Comparison of ENCODE assay signal across 1 cellular context in the genomic region with DNA sequence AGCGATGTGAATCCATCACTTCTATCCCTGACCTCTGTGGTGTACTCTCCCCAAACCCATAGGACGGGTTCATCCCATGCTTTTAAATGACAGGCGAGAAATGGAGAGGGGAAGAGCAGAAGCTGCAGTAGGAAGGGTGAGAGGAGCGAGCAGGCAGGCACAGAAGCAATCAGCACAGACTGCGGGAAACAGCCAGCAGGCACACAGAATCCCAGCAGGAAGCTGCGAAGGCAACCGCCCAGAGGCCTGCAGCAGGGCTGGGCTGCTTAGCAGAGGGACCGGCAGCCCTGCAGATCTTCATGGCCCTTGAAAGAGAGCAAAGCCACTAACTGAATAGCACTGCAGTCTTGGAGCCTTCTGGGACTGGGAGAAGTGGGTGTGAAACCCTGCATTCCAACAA.
TF ChIP-seq lines count a peak whose summit lies in the region.

No MANE protein-coding gene starts in this region.

TF ChIP-seq in WTC11, 78 proteins besides CTCF, POLR2A, EP300 and RAD21 (continued from another document):
- no peak for TF ChIP-seq PRDM15 (CRISPR knock-in tag; IDR thresholded peaks at IDR 0.05)
- TF ChIP-seq NFE2L1 (CRISPR knock-in tag; IDR thresholded peaks at IDR 0.05), result no peak
- TF ChIP-seq, protein P1, sequence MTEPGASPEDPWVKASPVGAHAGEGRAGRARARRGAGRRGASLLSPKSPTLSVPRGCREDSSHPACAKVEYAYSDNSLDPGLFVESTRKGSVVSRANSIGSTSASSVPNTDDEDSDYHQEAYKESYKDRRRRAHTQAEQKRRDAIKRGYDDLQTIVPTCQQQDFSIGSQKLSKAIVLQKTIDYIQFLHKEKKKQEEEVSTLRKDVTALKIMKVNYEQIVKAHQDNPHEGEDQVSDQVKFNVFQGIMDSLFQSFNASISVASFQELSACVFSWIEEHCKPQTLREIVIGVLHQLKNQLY (CRISPR knock-in tag; IDR thresholded peaks at IDR 0.05), result no peak
- TF ChIP-seq, protein P2, sequence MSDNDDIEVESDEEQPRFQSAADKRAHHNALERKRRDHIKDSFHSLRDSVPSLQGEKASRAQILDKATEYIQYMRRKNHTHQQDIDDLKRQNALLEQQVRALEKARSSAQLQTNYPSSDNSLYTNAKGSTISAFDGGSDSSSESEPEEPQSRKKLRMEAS (CRISPR knock-in tag; IDR thresholded peaks at IDR 0.05), result no peak
- TF ChIP-seq NR1H2 (CRISPR knock-in tag; IDR thresholded peaks at IDR 0.05), result no peak
- TF ChIP-seq, protein P3, sequence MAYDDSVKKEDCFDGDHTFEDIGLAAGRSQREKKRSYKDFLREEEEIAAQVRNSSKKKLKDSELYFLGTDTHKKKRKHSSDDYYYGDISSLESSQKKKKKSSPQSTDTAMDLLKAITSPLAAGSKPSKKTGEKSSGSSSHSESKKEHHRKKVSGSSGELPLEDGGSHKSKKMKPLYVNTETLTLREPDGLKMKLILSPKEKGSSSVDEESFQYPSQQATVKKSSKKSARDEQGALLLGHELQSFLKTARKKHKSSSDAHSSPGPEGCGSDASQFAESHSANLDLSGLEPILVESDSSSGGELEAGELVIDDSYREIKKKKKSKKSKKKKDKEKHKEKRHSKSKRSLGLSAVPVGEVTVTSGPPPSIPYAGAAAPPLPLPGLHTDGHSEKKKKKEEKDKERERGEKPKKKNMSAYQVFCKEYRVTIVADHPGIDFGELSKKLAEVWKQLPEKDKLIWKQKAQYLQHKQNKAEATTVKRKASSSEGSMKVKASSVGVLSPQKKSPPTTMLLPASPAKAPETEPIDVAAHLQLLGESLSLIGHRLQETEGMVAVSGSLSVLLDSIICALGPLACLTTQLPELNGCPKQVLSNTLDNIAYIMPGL (CRISPR knock-in tag; IDR thresholded peaks at IDR 0.05), result no peak
- no peak for TF ChIP-seq ATF6 (CRISPR knock-in tag; IDR thresholded peaks at IDR 0.05)
- TF ChIP-seq, protein P4, sequence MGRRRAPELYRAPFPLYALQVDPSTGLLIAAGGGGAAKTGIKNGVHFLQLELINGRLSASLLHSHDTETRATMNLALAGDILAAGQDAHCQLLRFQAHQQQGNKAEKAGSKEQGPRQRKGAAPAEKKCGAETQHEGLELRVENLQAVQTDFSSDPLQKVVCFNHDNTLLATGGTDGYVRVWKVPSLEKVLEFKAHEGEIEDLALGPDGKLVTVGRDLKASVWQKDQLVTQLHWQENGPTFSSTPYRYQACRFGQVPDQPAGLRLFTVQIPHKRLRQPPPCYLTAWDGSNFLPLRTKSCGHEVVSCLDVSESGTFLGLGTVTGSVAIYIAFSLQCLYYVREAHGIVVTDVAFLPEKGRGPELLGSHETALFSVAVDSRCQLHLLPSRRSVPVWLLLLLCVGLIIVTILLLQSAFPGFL (CRISPR knock-in tag; IDR thresholded peaks at IDR 0.05; ENCODE audit: borderline replicate concordance), result no peak
- no peak for TF ChIP-seq FOXJ3 (CRISPR knock-in tag; IDR thresholded peaks at IDR 0.05; ENCODE audit: borderline replicate concordance)
- TF ChIP-seq, protein P5, sequence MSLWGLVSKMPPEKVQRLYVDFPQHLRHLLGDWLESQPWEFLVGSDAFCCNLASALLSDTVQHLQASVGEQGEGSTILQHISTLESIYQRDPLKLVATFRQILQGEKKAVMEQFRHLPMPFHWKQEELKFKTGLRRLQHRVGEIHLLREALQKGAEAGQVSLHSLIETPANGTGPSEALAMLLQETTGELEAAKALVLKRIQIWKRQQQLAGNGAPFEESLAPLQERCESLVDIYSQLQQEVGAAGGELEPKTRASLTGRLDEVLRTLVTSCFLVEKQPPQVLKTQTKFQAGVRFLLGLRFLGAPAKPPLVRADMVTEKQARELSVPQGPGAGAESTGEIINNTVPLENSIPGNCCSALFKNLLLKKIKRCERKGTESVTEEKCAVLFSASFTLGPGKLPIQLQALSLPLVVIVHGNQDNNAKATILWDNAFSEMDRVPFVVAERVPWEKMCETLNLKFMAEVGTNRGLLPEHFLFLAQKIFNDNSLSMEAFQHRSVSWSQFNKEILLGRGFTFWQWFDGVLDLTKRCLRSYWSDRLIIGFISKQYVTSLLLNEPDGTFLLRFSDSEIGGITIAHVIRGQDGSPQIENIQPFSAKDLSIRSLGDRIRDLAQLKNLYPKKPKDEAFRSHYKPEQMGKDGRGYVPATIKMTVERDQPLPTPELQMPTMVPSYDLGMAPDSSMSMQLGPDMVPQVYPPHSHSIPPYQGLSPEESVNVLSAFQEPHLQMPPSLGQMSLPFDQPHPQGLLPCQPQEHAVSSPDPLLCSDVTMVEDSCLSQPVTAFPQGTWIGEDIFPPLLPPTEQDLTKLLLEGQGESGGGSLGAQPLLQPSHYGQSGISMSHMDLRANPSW (CRISPR knock-in tag; conservative IDR thresholded peaks at IDR 0.05; ENCODE audit: low read depth), result no peak
- TF ChIP-seq ATF2 (CRISPR knock-in tag; IDR thresholded peaks at IDR 0.05; ENCODE audit: borderline replicate concordance, low read depth), result no peak
